In genomic region chr4:127251423-127251822, GRCh38 we compare ENCODE assay signal across 2 cellular contexts.
TF ChIP-seq lines count a peak whose summit lies in the region.

No MANE protein-coding gene starts in this region.

TF ChIP-seq in SK-N-SH treated with all-trans-retinoic acid at 6 μM for 48 hours, 23 proteins besides CTCF, POLR2A, EP300 and RAD21 (continued from another document):
- TF ChIP-seq ZNF565 (CRISPR knock-in tag; conservative IDR thresholded peaks at IDR 0.05; ENCODE audit: low read depth) (no peak), TOX (CRISPR knock-in tag; IDR thresholded peaks at IDR 0.05; ENCODE audit: borderline replicate concordance) (no peak), ISL1 (CRISPR knock-in tag; IDR thresholded peaks at IDR 0.05) (no peak), CSDC2 (CRISPR knock-in tag; IDR thresholded peaks at IDR 0.05) (no peak), TCF4 (CRISPR knock-in tag; IDR thresholded peaks at IDR 0.05; ENCODE audit: borderline replicate concordance) (no peak), ZFP30 (CRISPR knock-in tag; IDR thresholded peaks at IDR 0.05) (no peak), ZFP3 (CRISPR knock-in tag; IDR thresholded peaks at IDR 0.05) (no peak)

TF ChIP-seq in HepG2, 621 proteins besides CTCF, POLR2A, EP300 and RAD21 (continued from another document):
- TF ChIP-seq TERF1 (CRISPR knock-in tag; IDR thresholded peaks at IDR 0.05) (no peak), ZUFSP (CRISPR knock-in tag; IDR thresholded peaks at IDR 0.05; ENCODE audit: borderline replicate concordance) (no peak), CBFB (CRISPR knock-in tag; IDR thresholded peaks at IDR 0.05) (no peak), HES4 (CRISPR knock-in tag; IDR thresholded peaks at IDR 0.05; ENCODE audit: borderline replicate concordance) (no peak), SMC3 (IDR thresholded peaks at IDR 0.05; ENCODE audit: low read length) (no peak), ZBTB7A (CRISPR knock-in tag; IDR thresholded peaks at IDR 0.05) (no peak), MAFK (conservative IDR thresholded peaks at IDR 0.05 in 1 of 2, IDR thresholded peaks at IDR 0.05 in 1 of 2; ENCODE audit: low read length in 2 of 2) (no peak), CHD4 (IDR thresholded peaks at IDR 0.05; ENCODE audit: borderline replicate concordance, low read length) (no peak), ZNF468 (CRISPR knock-in tag; IDR thresholded peaks at IDR 0.05) (no peak), PAF1 (CRISPR knock-in tag; IDR thresholded peaks at IDR 0.05) (no peak), USF2 (IDR thresholded peaks at IDR 0.05; ENCODE audit: low read depth, low read length) (no peak), USF2 (CRISPR knock-in tag; IDR thresholded peaks at IDR 0.05; ENCODE audit: borderline replicate concordance) (no peak)
- TF ChIP-seq, protein P1, sequence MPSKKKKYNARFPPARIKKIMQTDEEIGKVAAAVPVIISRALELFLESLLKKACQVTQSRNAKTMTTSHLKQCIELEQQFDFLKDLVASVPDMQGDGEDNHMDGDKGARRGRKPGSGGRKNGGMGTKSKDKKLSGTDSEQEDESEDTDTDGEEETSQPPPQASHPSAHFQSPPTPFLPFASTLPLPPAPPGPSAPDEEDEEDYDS (CRISPR knock-in tag; IDR thresholded peaks at IDR 0.05): no peak
- TF ChIP-seq, protein P2, sequence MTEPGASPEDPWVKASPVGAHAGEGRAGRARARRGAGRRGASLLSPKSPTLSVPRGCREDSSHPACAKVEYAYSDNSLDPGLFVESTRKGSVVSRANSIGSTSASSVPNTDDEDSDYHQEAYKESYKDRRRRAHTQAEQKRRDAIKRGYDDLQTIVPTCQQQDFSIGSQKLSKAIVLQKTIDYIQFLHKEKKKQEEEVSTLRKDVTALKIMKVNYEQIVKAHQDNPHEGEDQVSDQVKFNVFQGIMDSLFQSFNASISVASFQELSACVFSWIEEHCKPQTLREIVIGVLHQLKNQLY (CRISPR knock-in tag; IDR thresholded peaks at IDR 0.05): no peak
- TF ChIP-seq, protein P3, sequence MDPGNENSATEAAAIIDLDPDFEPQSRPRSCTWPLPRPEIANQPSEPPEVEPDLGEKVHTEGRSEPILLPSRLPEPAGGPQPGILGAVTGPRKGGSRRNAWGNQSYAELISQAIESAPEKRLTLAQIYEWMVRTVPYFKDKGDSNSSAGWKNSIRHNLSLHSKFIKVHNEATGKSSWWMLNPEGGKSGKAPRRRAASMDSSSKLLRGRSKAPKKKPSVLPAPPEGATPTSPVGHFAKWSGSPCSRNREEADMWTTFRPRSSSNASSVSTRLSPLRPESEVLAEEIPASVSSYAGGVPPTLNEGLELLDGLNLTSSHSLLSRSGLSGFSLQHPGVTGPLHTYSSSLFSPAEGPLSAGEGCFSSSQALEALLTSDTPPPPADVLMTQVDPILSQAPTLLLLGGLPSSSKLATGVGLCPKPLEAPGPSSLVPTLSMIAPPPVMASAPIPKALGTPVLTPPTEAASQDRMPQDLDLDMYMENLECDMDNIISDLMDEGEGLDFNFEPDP (CRISPR knock-in tag; conservative IDR thresholded peaks at IDR 0.05): no peak
TF ChIP-seq in HepG2: peak in this region for 0.
